In genomic region chr12:120490284-120490683, GRCh38 we compare ENCODE assay signal across 14 cellular contexts. TPM values are rescaled to one million over a fixed set of nuclear protein-coding genes. Genes with fewer than 3 reads are reported as not detected.
DNase-seq lines count a peak whose midpoint lies in the region; ATAC-seq and TF ChIP-seq lines count a peak whose summit lies in the region.
"Had no signal": no experiment of that assay in that cellular context is flagged by ENCODE, and none has a peak within 500 bp of the region (broad histone marks: within the 10 kb centered on the region; RNA-seq: fewer than 3 reads in every experiment).

No MANE protein-coding gene starts in this region.

- peak overlapping the region; percentile 2 for H3K4me3 Mint-ChIP-seq in CD4-positive, alpha-beta T cell
- H3K4me3 Mint-ChIP-seq in nephron, result no peak overlapping the region
- no peak overlapping the region for H3K4me3 Mint-ChIP-seq in stimulated activated naive B cell treated with anti-CD40 and anti-IgM and Interleukin-4, amounts not matched to agents 10 μg/mL and 1 μg/mL and 100 μg/mL, for 72 hours
- H3K4me3 Mint-ChIP-seq: CD4-positive, CD25-positive, alpha-beta regulatory T cell had no signal

- no peak overlapping the region for H3K27ac Mint-ChIP-seq in CD4-positive, alpha-beta T cell
- H3K27ac Mint-ChIP-seq in nephron, result peak overlapping the region in 2 of 3 experiments; percentile 33 to 66
- peak overlapping the region; percentile 22 for H3K27ac Mint-ChIP-seq in stimulated activated naive B cell treated with anti-CD40 and anti-IgM and Interleukin-4, amounts not matched to agents 10 μg/mL and 1 μg/mL and 100 μg/mL, for 72 hours
- H3K27ac Mint-ChIP-seq: CD4-positive, CD25-positive, alpha-beta regulatory T cell had no signal

- no peaks in the 10 kb centered on the region for H3K9me3 Mint-ChIP-seq in CD4-positive, alpha-beta T cell
- no peaks in the 10 kb centered on the region for H3K9me3 Mint-ChIP-seq in nephron
- no peaks in the 10 kb centered on the region for H3K9me3 Mint-ChIP-seq in stimulated activated naive B cell treated with anti-CD40 and anti-IgM and Interleukin-4, amounts not matched to agents 10 μg/mL and 1 μg/mL and 100 μg/mL, for 72 hours

- no peaks in the 10 kb centered on the region for H3K27me3 Mint-ChIP-seq in CD4-positive, alpha-beta T cell
- H3K27me3 Mint-ChIP-seq in nephron (ENCODE audit: low read depth), result no peaks in the 10 kb centered on the region
- no peaks in the 10 kb centered on the region for H3K27me3 Mint-ChIP-seq in stimulated activated naive B cell treated with anti-CD40 and anti-IgM and Interleukin-4, amounts not matched to agents 10 μg/mL and 1 μg/mL and 100 μg/mL, for 72 hours
- H3K27me3 Mint-ChIP-seq: CD4-positive, CD25-positive, alpha-beta regulatory T cell had no signal

- no peak for TF ChIP-seq EP300 in gastroesophageal sphincter (IDR thresholded peaks at IDR 0.05)

- CTCF ChIA-PET in CD4-positive, alpha-beta T cell (lab: Charles Lee), result interaction anchor here (1.4 kb wide), 1 partner anchor 20 kb away, joined by 4 read pairs; the partner anchor contains the start of gene SRSF9

- DNase-seq in CD4-positive, alpha-beta T cell, result no peak
- DNase-seq in dorsolateral prefrontal cortex (no peak), foreskin melanocyte (no peak)
- no peak for DNase-seq in stimulated activated naive B cell treated with anti-CD40 and anti-IgM and Interleukin-4, amounts not matched to agents 10 μg/mL and 1 μg/mL and 100 μg/mL, for 72 hours
- DNase-seq: ACHN; Calu3; CD4-positive, CD25-positive, alpha-beta regulatory T cell; DMS 273 treated with DMSO at 0.1 percent for 48 hours; GM23248 had no signal

- POLR2A ChIA-PET in CD4-positive, alpha-beta T cell (lab: Charles Lee), result no interaction called here

- WGBS in gastroesophageal sphincter (ENCODE audit: low coverage in 1 of 2), 2 donors, result 96 to 100% methylated on average over 4 of the region's 5 CpGs

- H3K4me1 ChIP-seq in gastroesophageal sphincter, result peaks cover 0 to 8% (median 0%) of the 10 kb centered on the region in 3 donors

- intact Hi-C loops in CD4-positive, alpha-beta T cell (cut with DNase I, micrococcal nuclease), result no loop called here
- intact Hi-C loops in dorsolateral prefrontal cortex (cut with DNase I), result no loop called here

- no peak overlapping the region for H3K27ac ChIP-seq in CD4-positive, alpha-beta T cell (ENCODE audit: low read depth, low read length)
- H3K27ac ChIP-seq in dorsolateral prefrontal cortex, result peak overlapping the region in 42 of 59 donors; percentile 1 to 86 (median 61)
- no peak overlapping the region for H3K27ac ChIP-seq in gastroesophageal sphincter
- H3K27ac ChIP-seq: BLaER1 treated with 17β-estradiol and CSF1 and Interleukin-3, amounts not matched to agents 10 nM and 100 nM; GM23248 had no signal

- H3K4me1 Mint-ChIP-seq in CD4-positive, alpha-beta T cell (ENCODE audit: low read depth), result peaks cover 6% of the 10 kb centered on the region
- H3K4me1 Mint-ChIP-seq in nephron, result peaks cover 43% of the 10 kb centered on the region
- peaks cover 9 to 15% of the 10 kb centered on the region in 2 donors for H3K4me1 Mint-ChIP-seq in stimulated activated naive B cell treated with anti-CD40 and anti-IgM and Interleukin-4, amounts not matched to agents 10 μg/mL and 1 μg/mL and 100 μg/mL, for 72 hours

- no peaks in the 10 kb centered on the region for H3K27me3 ChIP-seq in CD4-positive, alpha-beta T cell (ENCODE audit: control insufficient read depth, insufficient read depth, low read length)
- H3K27me3 ChIP-seq in dorsolateral prefrontal cortex (no peaks in the 10 kb centered on the region), gastroesophageal sphincter (no peaks in the 10 kb centered on the region)
- H3K27me3 ChIP-seq: BLaER1 treated with 17β-estradiol and CSF1 and Interleukin-3, amounts not matched to agents 10 nM and 100 nM had no signal

- no peaks in the 10 kb centered on the region for H3K9me3 ChIP-seq in CD4-positive, alpha-beta T cell (ENCODE audit: control insufficient read depth, low read length)
- no peaks in the 10 kb centered on the region for H3K9me3 ChIP-seq in gastroesophageal sphincter
- H3K9me3 ChIP-seq: BLaER1 treated with 17β-estradiol and CSF1 and Interleukin-3, amounts not matched to agents 10 nM and 100 nM had no signal

- H3K4me3 ChIP-seq in dorsolateral prefrontal cortex (no peak overlapping the region), gastroesophageal sphincter (no peak overlapping the region)
- H3K4me3 ChIP-seq: BLaER1 treated with 17β-estradiol and CSF1 and Interleukin-3, amounts not matched to agents 10 nM and 100 nM; GM23248 had no signal

- no peak for TF ChIP-seq CTCF in CD4-positive, alpha-beta T cell (IDR thresholded peaks at IDR 0.05)
- TF ChIP-seq CTCF in dorsolateral prefrontal cortex (IDR thresholded peaks at IDR 0.05 in 54 of 56, conservative IDR thresholded peaks at IDR 0.05 in 2 of 56; ENCODE audit: low read depth in 1 of 56, partially characterized antibody in 56 of 56) (no peak), nephron (IDR thresholded peaks at IDR 0.05; ENCODE audit: unreplicated experiment in 3 of 3) (no peak), gastroesophageal sphincter (IDR thresholded peaks at IDR 0.05) (no peak)

- ATAC-seq in CD4-positive, alpha-beta T cell (ENCODE audit: poor library complexity), result no peak
- ATAC-seq in stimulated activated naive B cell treated with anti-CD40 and anti-IgM and Interleukin-4, amounts not matched to agents 10 μg/mL and 1 μg/mL and 100 μg/mL, for 72 hours (replicated peaks), result no peak
- ATAC-seq in GM19035 (IDR thresholded peaks at IDR 0.05; ENCODE audit: unreplicated experiment) (no peak), gastroesophageal sphincter (no peak)
- ATAC-seq: HCT116 had no signal

- TF ChIP-seq POLR2A in gastroesophageal sphincter (IDR thresholded peaks at IDR 0.05), result no peak

- peaks cover 0 to 26% of the 10 kb centered on the region in 2 donors for H3K36me3 ChIP-seq in gastroesophageal sphincter

- H3K36me3 Mint-ChIP-seq in CD4-positive, alpha-beta T cell (ENCODE audit: low read depth), result no peaks in the 10 kb centered on the region
- H3K36me3 Mint-ChIP-seq in nephron (ENCODE audit: low read depth), result peaks cover 29% of the 10 kb centered on the region
- H3K36me3 Mint-ChIP-seq in stimulated activated naive B cell treated with anti-CD40 and anti-IgM and Interleukin-4, amounts not matched to agents 10 μg/mL and 1 μg/mL and 100 μg/mL, for 72 hours, result peaks cover 4 to 21% of the 10 kb centered on the region in 2 donors
- H3K36me3 Mint-ChIP-seq: CD4-positive, CD25-positive, alpha-beta regulatory T cell had no signal

RNA-seq across cellular contexts. Expression of gene DYNLL1, which starts 5.6 kb away (rescaled TPM):
- 10 to 100 TPM; 23.6 to 24.5 TPM for total RNA-seq in CD4-positive, alpha-beta T cell
- total RNA-seq in dorsolateral prefrontal cortex, result 100 to 1,000 TPM; 262 to 795 (median 615) TPM
- total RNA-seq in gastroesophageal sphincter, result 100 to 1,000 TPM; 179 to 271 (median 229) TPM

RNA-seq across cellular contexts. Expression of gene SRSF9, which starts 20.7 kb away (rescaled TPM):
- total RNA-seq in CD4-positive, alpha-beta T cell, result 100 to 1,000 TPM; 124 TPM
- total RNA-seq in dorsolateral prefrontal cortex (100 to 1,000 TPM in 30 of 120 experiments, 10 to 100 TPM in 90; 76.0 to 113 (median 95.4) TPM), gastroesophageal sphincter (10 to 100 TPM; 46.2 to 63.2 (median 49.3) TPM)

RNA-seq across cellular contexts. Expression of gene COQ5, which starts 38.7 kb away (rescaled TPM):
- total RNA-seq in CD4-positive, alpha-beta T cell, result 1 to 10 TPM; 6.9 to 7.1 TPM
- total RNA-seq in dorsolateral prefrontal cortex (10 to 100 TPM; 14.4 to 30.4 (median 22.9) TPM), gastroesophageal sphincter (10 to 100 TPM; 19.3 to 27.6 (median 22.6) TPM)

RNA-seq across cellular contexts. Expression of gene RNF10, which starts 43.9 kb away (rescaled TPM):
- 100 to 1,000 TPM; 441 to 446 TPM for total RNA-seq in CD4-positive, alpha-beta T cell
- 100 to 1,000 TPM; 177 to 288 (median 215) TPM for total RNA-seq in dorsolateral prefrontal cortex
- 100 to 1,000 TPM; 134 to 273 (median 161) TPM for total RNA-seq in gastroesophageal sphincter

RNA-seq across cellular contexts. Expression of gene GATC, which starts 44.0 kb away (rescaled TPM):
- total RNA-seq in CD4-positive, alpha-beta T cell, result 10 to 100 TPM; 18.6 to 19.4 TPM
- total RNA-seq in dorsolateral prefrontal cortex, result 10 to 100 TPM; 18.3 to 41.4 (median 28.7) TPM
- 10 to 100 TPM; 20.0 to 26.0 (median 23.2) TPM for total RNA-seq in gastroesophageal sphincter

Comparison
In these comparisons a context has a peak if more than half of its experiments do, and no peak if none do; other contexts are left out.
1. H3K27ac ChIP-seq: peak in dorsolateral prefrontal cortex (42 of 59); none in CD4-positive, alpha-beta T cell (single experiment) and gastroesophageal sphincter (0 of 4).
2. RNA of gene DYNLL1, which starts 5.6 kb away (total RNA-seq): 262 to 795 TPM in dorsolateral prefrontal cortex and 179 to 271 TPM in gastroesophageal sphincter; 23.6 to 24.5 TPM in CD4-positive, alpha-beta T cell; every median in the first group is over 4 times any median in the second.